Comparison of ENCODE assay signal across 23 cellular contexts in genomic region chr7:105238198-105238765, GRCh38.
DNase-seq lines count a peak whose midpoint lies in the region; ATAC-seq, FAIRE-seq and TF ChIP-seq lines count a peak whose summit lies in the region.
"Had no signal": no experiment of that assay in that cellular context is flagged by ENCODE, and none has a peak within 500 bp of the region (broad histone marks: within the 10 kb centered on the region; RNA-seq: fewer than 3 reads in every experiment).

No MANE protein-coding gene starts in this region.

- no peak overlapping the region for H2AFZ ChIP-seq in K562 (ENCODE audit: low read depth, low read length)

- no peak overlapping the region for H2BK5ac ChIP-seq in mesendoderm (ENCODE audit: low read length)

- no peak overlapping the region for H2BK120ac ChIP-seq in mesendoderm (ENCODE audit: low read depth, low read length)

- H3K79me2 ChIP-seq in K562 (ENCODE audit: control insufficient read depth, insufficient read depth, low read length): peaks cover 25% of the 10 kb centered on the region
- H3K79me2 ChIP-seq in mesendoderm (ENCODE audit: control insufficient read depth, insufficient read depth, low read length): peaks cover 10% of the 10 kb centered on the region

- ATAC-seq in K562: peak; percentile 25; the same call in 2 of the 3 replicates
- peak; percentile 36 to 49 for ATAC-seq in gastrocnemius medialis
- ATAC-seq: SK-N-SH treated with all-trans-retinoic acid at 6 μM for 48 hours had no signal

- POLR2A ChIA-PET in HEK293 (lab: Yijun Ruan, JAX) (no interaction called here), K562 (lab: Yijun Ruan, JAX) (interaction anchor here (0.9 to 1.8 kb wide), 2 partner anchors 12 to 15 kb away, joined by 3 to 5 read pairs; no protein-coding TSS in a partner anchor)

- H3K9me3 ChIP-seq in HEK293 (ENCODE audit: control insufficient read depth, insufficient read depth, low read depth, low read length) (no peaks in the 10 kb centered on the region), K562 (replicated peaks; ENCODE audit: control insufficient read depth, insufficient read depth, low read depth, low read length) (no peaks in the 10 kb centered on the region), gastrocnemius medialis (no peaks in the 10 kb centered on the region)

- H4K20me1 ChIP-seq in K562 (replicated peaks; ENCODE audit: control insufficient read depth, insufficient read depth, low read length): no peaks in the 10 kb centered on the region; the same call in 1 of the 2 replicates

- no peak overlapping the region for H2AK5ac ChIP-seq in mesendoderm (ENCODE audit: low read length)

- no peaks in the 10 kb centered on the region for H3K36me3 Mint-ChIP-seq in mesothelial cell of epicardium
- H3K36me3 Mint-ChIP-seq: CD8-positive, alpha-beta memory T cell had no signal

- H3K36me3 ChIP-seq in HEK293 (ENCODE audit: control insufficient read depth in 2 of 2, insufficient read depth in 1 of 2, low read length in 2 of 2): no peaks in the 10 kb centered on the region
- no peaks in the 10 kb centered on the region for H3K36me3 ChIP-seq in K562 (ENCODE audit: control insufficient read depth, insufficient read depth, low read length)
- H3K36me3 ChIP-seq in gastrocnemius medialis: no peaks in the 10 kb centered on the region
- no peaks in the 10 kb centered on the region for H3K36me3 ChIP-seq in mesendoderm (ENCODE audit: control insufficient read depth, insufficient read depth, low read length)

- in situ Hi-C loops in K562 (cut with MboI) (no loop called here), gastrocnemius medialis (cut with MboI; ENCODE audit: low sequenced_read_pairs in 4 of 4) (no loop called here), ACHN (cut with HindIII; ENCODE audit: low pct_ligation_motif_present, low pct_unique_long_range_greater_than_20kb, low sequenced_read_pairs) (no loop called here)

- H3K4me3 ChIP-seq in HEK293 (ENCODE audit: low read depth, low read length): no peak overlapping the region
- H3K4me3 ChIP-seq in K562: no peak overlapping the region
- no peak overlapping the region for H3K4me3 ChIP-seq in gastrocnemius medialis
- no peak overlapping the region for H3K4me3 ChIP-seq in mesendoderm (ENCODE audit: low read length)

- no peak for TF ChIP-seq POLR2A in K562 (conservative IDR thresholded peaks at IDR 0.05)
- TF ChIP-seq POLR2A in gastrocnemius medialis (IDR thresholded peaks at IDR 0.05): no peak

- BruUV-seq in K562 (replicated peaks; lab: Mats Ljungman, UMichigan): no TSS peak

- DNase-seq in K562 (ENCODE audit: extremely low read depth in 1 of 4, low spot score in 3 of 4) (no peak), gastrocnemius medialis (no peak), ACHN (no peak), mesendoderm (no peak), mesothelial cell of epicardium (ENCODE audit: low spot score in 2 of 2, unreplicated experiment in 2 of 2) (no peak)
- no peak for DNase-seq in effector CD8-positive, alpha-beta T cell (lab: John Stamatoyannopoulos, UW)
- DNase-seq: C1 segment of cervical spinal cord; CD8-positive, alpha-beta memory T cell; DMS53; EL; GF-D8; HFFc6; KG1; NCI-H1105 treated with DMSO at 0.1 percent for 48 hours; NCI-H2081; NCI-H2171; NCI-H345; NCI-H524; NCI-H774; NK-92 treated with Interleukin-12 subunit alpha and Interleukin-12 subunit beta, amount 100 ng/mL, for 24 hours had no signal

- no peak overlapping the region for H3K4ac ChIP-seq in mesendoderm (ENCODE audit: low read depth, low read length)

- no peak overlapping the region for H3K27ac ChIP-seq in HEK293 (ENCODE audit: extremely low read depth, low read depth, low read length)
- no peak overlapping the region for H3K27ac ChIP-seq in K562 (ENCODE audit: extremely low read depth, low read depth, low read length)
- peak overlapping the region in 1 of 4 donors; percentile 28 for H3K27ac ChIP-seq in gastrocnemius medialis
- no peak overlapping the region for H3K27ac ChIP-seq in mesendoderm (ENCODE audit: low read depth, low read length)
- H3K27ac ChIP-seq: HL-60 had no signal

- H3K9me1 ChIP-seq in K562 (ENCODE audit: control insufficient read depth, insufficient read depth, low read length): no peaks in the 10 kb centered on the region

- H3K9ac ChIP-seq in K562 (ENCODE audit: insufficient read depth in 1 of 2, low read depth in 2 of 2, low read length in 2 of 2) (no peak overlapping the region), mesendoderm (ENCODE audit: low read length) (no peak overlapping the region)

- no peaks in the 10 kb centered on the region for H3K27me3 Mint-ChIP-seq in mesothelial cell of epicardium (ENCODE audit: low read depth)
- H3K27me3 Mint-ChIP-seq: CD8-positive, alpha-beta memory T cell had no signal

- TF ChIP-seq CTCF in HEK293 (tag by site-specific recombination; IDR thresholded peaks at IDR 0.05): no peak
- no peak for TF ChIP-seq CTCF in K562 (IDR thresholded peaks at IDR 0.05 in 2 of 3, conservative IDR thresholded peaks at IDR 0.05 in 1 of 3; ENCODE audit: insufficient read depth in 2 of 3, low read depth in 1 of 3, low read length in 3 of 3)
- TF ChIP-seq CTCF in gastrocnemius medialis (IDR thresholded peaks at IDR 0.05 in 4 of 5, conservative IDR thresholded peaks at IDR 0.05 in 1 of 5): no peak
- no peak for TF ChIP-seq CTCF in mesothelial cell of epicardium (IDR thresholded peaks at IDR 0.05; ENCODE audit: unreplicated experiment)

- no peak overlapping the region for H3K23ac ChIP-seq in mesendoderm (ENCODE audit: low read length)

- no peak overlapping the region for H3K56ac ChIP-seq in mesendoderm (ENCODE audit: low read length)

- no peak for FAIRE-seq in K562 (lab: Jason Lieb, UNC)

- H4K8ac ChIP-seq in mesendoderm (ENCODE audit: low read depth, low read length): no peak overlapping the region

- WGBS in K562 (ENCODE audit: insufficient coverage, low coverage, missing lambda C conversion rate): 60% methylated on average over 5 of the region's 5 CpGs
- WGBS in mesendoderm (ENCODE audit: extremely low coverage, insufficient coverage, low lambda C conversion rate): no CpG with 5 or more reads among the region's 5 CpGs

- no peak overlapping the region for H3K27ac Mint-ChIP-seq in mesothelial cell of epicardium
- H3K27ac Mint-ChIP-seq: HFFc6 had no signal

- H3K4me1 ChIP-seq in HEK293 (ENCODE audit: control insufficient read depth, insufficient read depth, low read length): peaks cover 2% of the 10 kb centered on the region; the same call in 1 of the 2 replicates
- H3K4me1 ChIP-seq in K562 (replicated peaks in 1 of 2; ENCODE audit: control insufficient read depth in 2 of 2, insufficient read depth in 2 of 2, low read length in 2 of 2): peaks cover 0 to 3% of the 10 kb centered on the region in 2 experiments; a peak in 3 of 5 replicates
- peaks cover 38 to 48% of the 10 kb centered on the region in 2 donors for H3K4me1 ChIP-seq in gastrocnemius medialis
- no peaks in the 10 kb centered on the region for H3K4me1 ChIP-seq in mesendoderm (ENCODE audit: control insufficient read depth, low read depth, low read length)

- TF ChIP-seq RAD21 in K562 (CRISPR knock-in tag; conservative IDR thresholded peaks at IDR 0.05 in 1 of 2, IDR thresholded peaks at IDR 0.05 in 1 of 2): no peak

- CTCF ChIA-PET in HEK293 (lab: Yijun Ruan, JAX): interaction anchor here (1.8 kb wide), 1 partner anchor 12 kb away, joined by 5 read pairs; no protein-coding TSS in a partner anchor
- CTCF ChIA-PET in K562 (lab: Yijun Ruan, JAX; ENCODE audit: low intra/inter-chr PET ratio): no interaction called here

- intact Hi-C loops in K562 (cut with micrococcal nuclease) (no loop called here), gastrocnemius medialis (cut with DNase I; ENCODE audit: low total_unique reads) (loop anchor here (5.0 kb wide), 1 partner anchor 59 kb away; no protein-coding TSS in a partner anchor)

- H2BK15ac ChIP-seq in mesendoderm (replicated peaks; ENCODE audit: low read depth): no peak overlapping the region

- no peak for TF ChIP-seq EP300 in K562 (IDR thresholded peaks at IDR 0.05; ENCODE audit: low read length)

- H3K9me3 Mint-ChIP-seq in mesothelial cell of epicardium: no peaks in the 10 kb centered on the region
- H3K9me3 Mint-ChIP-seq: CD8-positive, alpha-beta memory T cell; HFFc6 had no signal

- no peak overlapping the region for H4K5ac ChIP-seq in mesendoderm (ENCODE audit: low read length)

- H3K4me2 ChIP-seq in K562 (ENCODE audit: insufficient read depth, low read length): no peak overlapping the region
- no peak overlapping the region for H3K4me2 ChIP-seq in mesendoderm (ENCODE audit: low read length)

- H3K79me1 ChIP-seq in mesendoderm (ENCODE audit: low read length): peaks cover 18% of the 10 kb centered on the region

- H3K18ac ChIP-seq in mesendoderm (ENCODE audit: low read length): no peak overlapping the region

- H3K4me1 Mint-ChIP-seq in mesothelial cell of epicardium: peaks cover 4% of the 10 kb centered on the region

- H3K4me3 Mint-ChIP-seq in mesothelial cell of epicardium: no peak overlapping the region
- H3K4me3 Mint-ChIP-seq: HFFc6 had no signal

- H3K27me3 ChIP-seq in K562 (ENCODE audit: control insufficient read depth in 2 of 2, insufficient read depth in 2 of 2, low read length in 2 of 2) (no peaks in the 10 kb centered on the region), gastrocnemius medialis (no peaks in the 10 kb centered on the region), mesendoderm (ENCODE audit: insufficient read depth, low read length, poor library complexity) (no peaks in the 10 kb centered on the region)

TF ChIP-seq in HEK293, 187 proteins besides CTCF, POLR2A, EP300 and RAD21 (continues in another document):
- no peak for TF ChIP-seq GLIS2 (tag by site-specific recombination; IDR thresholded peaks at IDR 0.05)

TF ChIP-seq in K562, 482 proteins besides CTCF, POLR2A, EP300 and RAD21:
- TF ChIP-seq PRPF4 (IDR thresholded peaks at IDR 0.05; ENCODE audit: insufficient read depth, low read depth, low read length, poor library complexity, severe bottlenecking) (no peak), SIN3A (IDR thresholded peaks at IDR 0.05; ENCODE audit: borderline replicate concordance in 2 of 2, control insufficient read depth in 1 of 2, low read depth in 2 of 2, low read length in 2 of 2) (no peak), MECOM (CRISPR knock-in tag; IDR thresholded peaks at IDR 0.05) (0 out of 2 replicates have a peak, but pooled peaks have one; percentile 21), MCM7 (IDR thresholded peaks at IDR 0.05) (no peak), ZFP91 (CRISPR knock-in tag; IDR thresholded peaks at IDR 0.05) (no peak)
